20 cellular contexts compared by ENCODE assay signal in the genomic region with DNA sequence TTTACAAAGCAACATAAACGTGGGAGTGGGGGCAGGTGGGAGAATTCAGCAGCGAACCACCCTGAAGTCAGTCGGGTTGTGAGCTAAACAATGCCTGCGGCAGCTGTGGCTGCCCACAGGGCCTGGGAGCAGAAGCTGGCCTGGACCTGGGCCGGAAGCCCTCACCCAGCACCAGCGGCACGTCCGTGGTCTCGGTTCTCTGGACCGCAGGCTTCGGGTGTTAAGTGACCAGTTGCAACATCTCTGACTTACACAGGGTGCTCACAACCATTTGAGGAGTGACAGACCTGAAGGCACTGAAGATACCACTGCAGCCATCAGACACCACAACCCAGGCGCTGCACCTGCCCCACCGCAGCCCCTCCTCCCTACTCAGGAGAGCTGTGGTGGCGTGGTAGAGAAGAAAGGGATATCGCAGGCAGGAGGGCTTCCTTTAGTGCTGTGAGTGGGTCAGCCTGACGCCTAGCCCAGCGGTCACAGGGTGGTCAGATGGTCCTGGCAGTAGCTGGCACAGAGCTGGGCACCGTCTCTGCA.
"Had no signal": no experiment of that assay in that cellular context is flagged by ENCODE, and none has a peak within 500 bp of the region (broad histone marks: within the 10 kb centered on the region; RNA-seq: fewer than 3 reads in every experiment).

No MANE protein-coding gene starts in this region.

- ATAC-seq: activated CD8-positive, alpha-beta memory T cell treated with anti-CD3 and anti-CD28 coated beads, Interleukin-2, amount 10 ng/mL, durations not matched to agents 7 days and 5 days; body of pancreas; heart left ventricle; left lobe of liver; right lobe of liver had no signal

- H3K4me1 ChIP-seq: right lobe of liver had no signal

- H3K4me3 ChIP-seq: body of pancreas, heart left ventricle, right lobe of liver had no signal

- H3K36me3 ChIP-seq: right lobe of liver had no signal

- H3K27me3 Mint-ChIP-seq: memory B cell had no signal

- H3K9me3 ChIP-seq: body of pancreas, heart left ventricle, right lobe of liver had no signal

- H3K27ac Mint-ChIP-seq: activated CD8-positive, alpha-beta memory T cell treated with anti-CD3 and anti-CD28 coated beads, Interleukin-2, amount 10 ng/mL, durations not matched to agents 7 days and 5 days; activated naive CD4-positive, alpha-beta T cell treated with anti-CD3 and anti-CD28 coated beads, Interleukin-2, amount 50 U/mL, for 24 hours; activated T-cell treated with anti-CD3 and anti-CD28 coated beads, Interleukin-2, amount 50 U/mL, for 24 hours; memory B cell; progenitor cell of endocrine pancreas; T-helper 2 cell treated with Interferon-gamma antibody and Interleukin-4, amounts not matched to agents 5 μg/mL and 100 μg/mL, for 36 hours had no signal

- H3K36me3 Mint-ChIP-seq: activated CD8-positive, alpha-beta memory T cell treated with anti-CD3 and anti-CD28 coated beads, Interleukin-2, amount 10 ng/mL, durations not matched to agents 7 days and 5 days; activated naive CD4-positive, alpha-beta T cell treated with anti-CD3 and anti-CD28 coated beads, Interleukin-2, amount 50 U/mL, for 24 hours had no signal

- H3K4me1 Mint-ChIP-seq: activated naive CD4-positive, alpha-beta T cell treated with anti-CD3 and anti-CD28 coated beads, Interleukin-2, amount 50 U/mL, for 24 hours; central memory CD8-positive, alpha-beta T cell had no signal

- DNase-seq: activated CD4-positive, alpha-beta T cell treated with anti-CD3 and anti-CD28 coated beads for 1 hour; activated CD4-positive, alpha-beta T cell treated with anti-CD3 and anti-CD28 coated beads, Interleukin-2, amount 50 U/mL, for 48 hours; activated CD8-positive, alpha-beta memory T cell treated with anti-CD3 and anti-CD28 coated beads, Interleukin-2, amount 10 ng/mL, durations not matched to agents 7 days and 5 days; activated effector memory CD4-positive, alpha-beta T cell treated with Interleukin-2 at 50 U/mL for 16 hours; activated T-cell treated with anti-CD3 and anti-CD28 coated beads, Interleukin-2, amount 50 U/mL, for 24 hours; body of pancreas; cortex of kidney; effector CD8-positive, alpha-beta T cell; foreskin melanocyte; islet precursor cell; right lobe of liver; stimulated activated CD4-positive, alpha-beta T cell treated with anti-CD3 and anti-CD28 coated beads, Interleukin-2, amount 100 ng/mL, for 24 hours; stimulated activated naive CD4-positive, alpha-beta T cell had no signal

- H3K27me3 ChIP-seq: body of pancreas had no signal

- H3K9me3 Mint-ChIP-seq: activated naive CD4-positive, alpha-beta T cell treated with anti-CD3 and anti-CD28 coated beads, Interleukin-2, amount 50 U/mL, for 24 hours; activated T-cell treated with anti-CD3 and anti-CD28 coated beads, Interleukin-2, amount 50 U/mL, for 24 hours; central memory CD8-positive, alpha-beta T cell; memory B cell; T-helper 2 cell treated with Interferon-gamma antibody and Interleukin-4, amounts not matched to agents 5 μg/mL and 100 μg/mL, for 36 hours had no signal

- H3K27ac ChIP-seq: body of pancreas, heart left ventricle, right lobe of liver had no signal

- H3K4me3 Mint-ChIP-seq: activated CD8-positive, alpha-beta memory T cell treated with anti-CD3 and anti-CD28 coated beads, Interleukin-2, amount 10 ng/mL, durations not matched to agents 7 days and 5 days; activated naive CD4-positive, alpha-beta T cell treated with anti-CD3 and anti-CD28 coated beads, Interleukin-2, amount 50 U/mL, for 24 hours; activated T-cell treated with anti-CD3 and anti-CD28 coated beads, Interleukin-2, amount 50 U/mL, for 24 hours; central memory CD8-positive, alpha-beta T cell; T-helper 2 cell treated with Interferon-gamma antibody and Interleukin-4, amounts not matched to agents 5 μg/mL and 100 μg/mL, for 36 hours had no signal
